In genomic region chr3:51696954-51697353, GRCh38 we compare ENCODE assay signal across 19 cellular contexts. TPM values are rescaled to one million over a fixed set of nuclear protein-coding genes. Genes with fewer than 3 reads are reported as not detected.
DNase-seq lines count a peak whose midpoint lies in the region; ATAC-seq, FAIRE-seq and TF ChIP-seq lines count a peak whose summit lies in the region.
"Had no signal": no experiment of that assay in that cellular context is flagged by ENCODE, and none has a peak within 500 bp of the region (broad histone marks: within the 10 kb centered on the region; RNA-seq: fewer than 3 reads in every experiment).

No MANE protein-coding gene starts in this region.

- no peak for FAIRE-seq in K562 (lab: Jason Lieb, UNC)
- FAIRE-seq: A549, GM12878, GM18507, GM19239 had no signal

- no peaks in the 10 kb centered on the region for H3K27me3 ChIP-seq in K562 (ENCODE audit: control insufficient read depth in 2 of 2, insufficient read depth in 2 of 2, low read length in 2 of 2)

- H3K9me3 ChIP-seq in K562 (replicated peaks; ENCODE audit: control insufficient read depth, insufficient read depth, low read depth, low read length): no peaks in the 10 kb centered on the region
- H3K9me3 ChIP-seq: A549 had no signal

- no peaks in the 10 kb centered on the region for H3K9me3 Mint-ChIP-seq in activated naive CD4-positive, alpha-beta T cell treated with anti-CD3 and anti-CD28 coated beads, Interleukin-2, amount 10 ng/mL, durations not matched to agents 7 days and 5 days

- no peak overlapping the region for H2AFZ ChIP-seq in K562 (ENCODE audit: low read depth, low read length)
- H2AFZ ChIP-seq: PC-9 had no signal

- no peaks in the 10 kb centered on the region for H3K9me1 ChIP-seq in K562 (ENCODE audit: control insufficient read depth, insufficient read depth, low read length)

- peaks cover 24% of the 10 kb centered on the region for H3K4me1 Mint-ChIP-seq in activated naive CD4-positive, alpha-beta T cell treated with anti-CD3 and anti-CD28 coated beads, Interleukin-2, amount 10 ng/mL, durations not matched to agents 7 days and 5 days

- H3K27me3 Mint-ChIP-seq in activated naive CD4-positive, alpha-beta T cell treated with anti-CD3 and anti-CD28 coated beads, Interleukin-2, amount 10 ng/mL, durations not matched to agents 7 days and 5 days: no peaks in the 10 kb centered on the region

- no peaks in the 10 kb centered on the region for H4K20me1 ChIP-seq in K562 (replicated peaks; ENCODE audit: control insufficient read depth, insufficient read depth, low read length)

- H3K79me2 ChIP-seq in K562 (ENCODE audit: control insufficient read depth, insufficient read depth, low read length): no peaks in the 10 kb centered on the region

- no peak overlapping the region for H3K4me3 Mint-ChIP-seq in activated naive CD4-positive, alpha-beta T cell treated with anti-CD3 and anti-CD28 coated beads, Interleukin-2, amount 10 ng/mL, durations not matched to agents 7 days and 5 days

- no peak for TF ChIP-seq RAD21 in K562 (CRISPR knock-in tag; conservative IDR thresholded peaks at IDR 0.05 in 1 of 2, IDR thresholded peaks at IDR 0.05 in 1 of 2)

- H3K27ac Mint-ChIP-seq in activated naive CD4-positive, alpha-beta T cell treated with anti-CD3 and anti-CD28 coated beads, Interleukin-2, amount 10 ng/mL, durations not matched to agents 7 days and 5 days: peak overlapping the region; percentile 19

- ATAC-seq in K562: no peak
- ATAC-seq in GM18519 (IDR thresholded peaks at IDR 0.05; ENCODE audit: low FRiP score, unreplicated experiment): no peak
- no peak for ATAC-seq in HG03196 (IDR thresholded peaks at IDR 0.05; ENCODE audit: unreplicated experiment)
- ATAC-seq: A549, GM12878 had no signal

- no peaks in the 10 kb centered on the region for H3K4me1 ChIP-seq in K562 (replicated peaks in 1 of 2; ENCODE audit: control insufficient read depth in 2 of 2, insufficient read depth in 2 of 2, low read length in 2 of 2)
- H3K4me1 ChIP-seq: A549 had no signal

- intact Hi-C loops in K562 (cut with micrococcal nuclease): no loop called here

- no peak for TF ChIP-seq CTCF in K562 (IDR thresholded peaks at IDR 0.05 in 2 of 3, conservative IDR thresholded peaks at IDR 0.05 in 1 of 3; ENCODE audit: insufficient read depth in 2 of 3, low read depth in 1 of 3, low read length in 3 of 3)

- CTCF ChIA-PET in activated naive CD4-positive, alpha-beta T cell treated with anti-CD3 and anti-CD28 coated beads, Interleukin-2, amount 10 ng/mL, durations not matched to agents 7 days and 5 days (lab: Charles Lee): interaction anchor here (1.3 kb wide), 1 partner anchor 25 kb away, joined by 4 read pairs; no protein-coding TSS in a partner anchor
- CTCF ChIA-PET in K562 (lab: Yijun Ruan, JAX; ENCODE audit: low intra/inter-chr PET ratio): no interaction called here

- peaks cover 19% of the 10 kb centered on the region; the same call in 2 of the 3 replicates for H3K36me3 ChIP-seq in K562 (ENCODE audit: control insufficient read depth, insufficient read depth, low read length)

- no peak overlapping the region for H3K9ac ChIP-seq in K562 (ENCODE audit: insufficient read depth in 1 of 2, low read depth in 2 of 2, low read length in 2 of 2)

- H3K36me3 Mint-ChIP-seq in activated naive CD4-positive, alpha-beta T cell treated with anti-CD3 and anti-CD28 coated beads, Interleukin-2, amount 10 ng/mL, durations not matched to agents 7 days and 5 days: peaks cover 43% of the 10 kb centered on the region

- H3K4me3 ChIP-seq in K562: no peak overlapping the region
- H3K4me3 ChIP-seq: A549, GM12878, PC-9 had no signal

- no peak for TF ChIP-seq POLR2A in K562 (conservative IDR thresholded peaks at IDR 0.05)

- no peak overlapping the region for H3K4me2 ChIP-seq in K562 (ENCODE audit: insufficient read depth, low read length)
- H3K4me2 ChIP-seq: A549, PC-9 had no signal

- no peak overlapping the region for H3K27ac ChIP-seq in K562 (ENCODE audit: extremely low read depth, low read depth, low read length)
- H3K27ac ChIP-seq: A549, PC-9 had no signal

- POLR2A ChIA-PET in K562 (lab: Yijun Ruan, JAX): interaction anchor here (0.9 kb wide), 1 partner anchor 15 kb away, joined by 3 read pairs; no protein-coding TSS in a partner anchor

- 73% methylated on average over 5 of the region's 10 CpGs for WGBS in K562 (ENCODE audit: insufficient coverage, low coverage, missing lambda C conversion rate)

- TF ChIP-seq EP300 in K562 (IDR thresholded peaks at IDR 0.05; ENCODE audit: low read length): no peak

- no TSS peak for BruUV-seq in K562 (replicated peaks; lab: Mats Ljungman, UMichigan)

- DNase-seq in activated naive CD4-positive, alpha-beta T cell treated with anti-CD3 and anti-CD28 coated beads, Interleukin-2, amount 10 ng/mL, durations not matched to agents 7 days and 5 days: no peak
- DNase-seq in activated naive CD4-positive, alpha-beta T cell treated with anti-CD3 and anti-CD28 coated beads, Interleukin-2, amount 50 U/mL, for 16 hours: no peak
- DNase-seq in K562 (ENCODE audit: extremely low read depth in 1 of 4, low spot score in 3 of 4) (peak in 3 of 4 experiments; percentile 11 to 17 (median 15)), midbrain (lab: John Stamatoyannopoulos, UW) (peak; percentile 2), NCI-H345 (lab: John Stamatoyannopoulos, UW) (no peak)
- DNase-seq: DMS53, HCEC 1CT, IMR-90, NCI-H1436, NCI-H2029 treated with DMSO at 0.1 percent for 48 hours, NCI-H774, PC-9 had no signal

- in situ Hi-C loops in K562 (cut with MboI): loop anchor here (25.0 kb wide), 1 partner anchor 1060 kb away; no protein-coding TSS in a partner anchor

TF ChIP-seq in K562, 482 proteins besides CTCF, POLR2A, EP300 and RAD21:
- TF ChIP-seq RFX1 (IDR thresholded peaks at IDR 0.05) (peak; percentile 88), CTBP1 (IDR thresholded peaks at IDR 0.05; ENCODE audit: borderline replicate concordance) (peak; percentile 83), HNRNPH1 (optimal IDR thresholded peaks at IDR 0.05; ENCODE audit: low read depth, low read length) (no peak), RCOR1 (IDR thresholded peaks at IDR 0.05; ENCODE audit: borderline replicate concordance in 1 of 2, low read depth in 2 of 2, low read length in 2 of 2) (peak in 1 of 2 experiments; percentile 71; a peak in 2 of 4 replicates), KDM1A (IDR thresholded peaks at IDR 0.05) (peak; percentile 16 to 25; a peak in 1 of 4 replicates), ZBTB2 (IDR thresholded peaks at IDR 0.05) (no peak), RFX7 (CRISPR knock-in tag; IDR thresholded peaks at IDR 0.05) (no peak), ZNF41 (CRISPR knock-in tag; conservative IDR thresholded peaks at IDR 0.05) (no peak)

RNA-seq across cellular contexts. Expression of gene GRM2, which starts 9.9 kb away (rescaled TPM):
- 0.14 TPM in 1 of 2 replicates, not detected in the other for total RNA-seq in K562 (2011; cell fraction: chromatin; rRNA removed; ENCODE audit: low replicate concordance)
- total RNA-seq in K562 (2011; cell fraction: nucleolus; rRNA removed): 0.33 TPM in 1 of 2 replicates, not detected in the other
- 0.07 and 0.15 TPM in 2 replicates for total RNA-seq in K562 (2011; cell fraction: nucleoplasm; rRNA removed)
- total RNA-seq in K562 (2014; rRNA removed) (not detected in 2 replicates), K562 (2014; rRNA removed; fragmentation: Illumina TruSeq; extraction: Trizol) (not detected in 2 replicates), K562 (2015; rRNA removed; fragmentation: Illumina TruSeq; extraction: Trizol) (not detected in 2 replicates), K562 (2021) (not detected in 2 replicates)
- polyA plus RNA-seq in K562 (2011; rRNA removed) (not detected in 2 replicates), K562 (2014; fragmentation: Illumina TruSeq; extraction: Trizol) (not detected in 2 replicates), K562 (2014; fragmentation: Nextera tagmentation; extraction: Ambion mirVana) (not detected), K562 (2014; rRNA removed) (not detected in 2 replicates)
- polyA plus RNA-seq in K562 (2011; cell fraction: cytosol; rRNA removed): not detected in 2 replicates
- not detected in 2 replicates for polyA plus RNA-seq in K562 (2011; cell fraction: nucleus; rRNA removed)
- not detected in 2 replicates for polyA plus RNA-seq in K562 (2012)
- not detected in 2 replicates for polyA minus RNA-seq in K562 (2011; rRNA and poly(A)+ RNA removed)
- not detected in 2 replicates for polyA minus RNA-seq in K562 (2011; cell fraction: cytosol; rRNA and poly(A)+ RNA removed)
- 0.13 TPM in 1 of 2 replicates, not detected in the other for polyA minus RNA-seq in K562 (2011; cell fraction: nucleus; rRNA and poly(A)+ RNA removed)
- total RNA-seq: LHCN-M2 had no signal

RNA-seq across cellular contexts. Expression of gene TEX264, which starts 25.9 kb away (rescaled TPM):
- total RNA-seq in K562 (2011; cell fraction: chromatin; rRNA removed; ENCODE audit: low replicate concordance): 12.5 and 39.2 TPM in 2 replicates
- 61.0 and 67.0 TPM in 2 replicates for total RNA-seq in K562 (2011; cell fraction: nucleolus; rRNA removed)
- total RNA-seq in K562 (2011; cell fraction: nucleoplasm; rRNA removed): 35.3 and 41.1 TPM in 2 replicates
- total RNA-seq in K562 (2014; rRNA removed) (31.0 and 42.5 TPM in 2 replicates), K562 (2014; rRNA removed; fragmentation: Illumina TruSeq; extraction: Trizol) (19.8 and 25.4 TPM in 2 replicates), K562 (2015; rRNA removed; fragmentation: Illumina TruSeq; extraction: Trizol) (31.3 and 34.7 TPM in 2 replicates), K562 (2021) (29.5 and 32.1 TPM in 2 replicates)
- polyA plus RNA-seq in K562 (2011; rRNA removed) (31.3 and 35.8 TPM in 2 replicates), K562 (2014; fragmentation: Illumina TruSeq; extraction: Trizol) (44.4 and 47.0 TPM in 2 replicates), K562 (2014; fragmentation: Nextera tagmentation; extraction: Ambion mirVana) (10 to 100 TPM in 1 of 2 experiments, 1 to 10 TPM in 1; 4.1 to 20.2 TPM), K562 (2014; rRNA removed) (30.1 and 34.9 TPM in 2 replicates)
- polyA plus RNA-seq in K562 (2011; cell fraction: cytosol; rRNA removed): 83.8 and 104 TPM in 2 replicates
- 35.5 and 49.7 TPM in 2 replicates for polyA plus RNA-seq in K562 (2011; cell fraction: nucleus; rRNA removed)
- polyA plus RNA-seq in K562 (2012): 26.9 and 37.0 TPM in 2 replicates
- 35.9 and 38.8 TPM in 2 replicates for polyA minus RNA-seq in K562 (2011; rRNA and poly(A)+ RNA removed)
- 16.5 and 17.7 TPM in 2 replicates for polyA minus RNA-seq in K562 (2011; cell fraction: cytosol; rRNA and poly(A)+ RNA removed)
- 12.3 and 17.1 TPM in 2 replicates for polyA minus RNA-seq in K562 (2011; cell fraction: nucleus; rRNA and poly(A)+ RNA removed)

Comparison
In these comparisons a context has a peak if more than half of its experiments do, and no peak if none do; other contexts are left out.
1. DNase-seq: peak in K562 (3 of 4) and midbrain (single experiment); none in activated naive CD4-positive, alpha-beta T cell treated with anti-CD3 and anti-CD28 coated beads, Interleukin-2, amount 10 ng/mL, durations not matched to agents 7 days and 5 days (single experiment), activated naive CD4-positive, alpha-beta T cell treated with anti-CD3 and anti-CD28 coated beads, Interleukin-2, amount 50 U/mL, for 16 hours (single experiment) and NCI-H345 (single experiment).